29 cellular contexts compared by ENCODE assay signal in genomic region chr14:67748312-67748711, GRCh38. TPM values are rescaled to one million over a fixed set of nuclear protein-coding genes. Genes with fewer than 3 reads are reported as not detected.
"Had no signal": no experiment of that assay in that cellular context is flagged by ENCODE, and none has a peak within 500 bp of the region (broad histone marks: within the 10 kb centered on the region; RNA-seq: fewer than 3 reads in every experiment).

No MANE protein-coding gene starts in this region.

- FAIRE-seq: urothelium cell line had no signal

- DNase-seq: stimulated activated CD4-positive, alpha-beta T cell treated with anti-CD3 and anti-CD28 coated beads, Interleukin-2, amount 100 ng/mL, for 48 hours; stimulated activated CD4-positive, alpha-beta T cell treated with anti-CD3 and anti-CD28 coated beads, Interleukin-4, amount 100 ng/mL, for 1 hour; stimulated activated CD4-positive, alpha-beta T cell treated with anti-CD3 and anti-CD28 coated beads, Interleukin-4, amount 100 ng/mL, for 24 hours; stimulated activated CD4-positive, alpha-beta T cell treated with anti-CD3 and anti-CD28 coated beads, Interleukin-4, amount 100 ng/mL, for 4 hours; stimulated activated CD8-positive, alpha-beta memory T cell treated with anti-CD3 and anti-CD28 coated beads, Interleukin-4, amount 100 ng/mL, for 48 hours; stimulated activated naive B cell treated with anti-CD40 and anti-IgM and Interleukin-4, amounts not matched to agents 10 μg/mL and 1 μg/mL and 100 μg/mL, for 72 hours; stimulated activated naive CD4-positive, alpha-beta T cell; stimulated activated naive CD4-positive, alpha-beta T cell treated with Interleukin-2 at 50 U/mL for 16 hours; stimulated activated naive CD8-positive, alpha-beta T cell treated with anti-CD3 and anti-CD28 coated beads, Interleukin-15, amount 100 ng/mL, for 72 hours; stimulated activated naive CD8-positive, alpha-beta T cell treated with anti-CD3 and anti-CD28 coated beads, Interleukin-15, Interleukin-2, amounts not matched to agents 100 U/mL and 50 U/mL, for 24 hours; stomach; substantia nigra; testis; tibial artery; transverse colon; trophoblast cell; upper lobe of right lung; uterus had no signal

- H3K36me3 ChIP-seq: uterus had no signal

- H3K9me3 ChIP-seq: stomach, suprapubic skin, testis, thoracic aorta, tibial artery, tibial nerve, transverse colon, upper lobe of left lung, upper lobe of right lung, uterus, vagina had no signal

- H3K27ac ChIP-seq: stomach, suprapubic skin, testis, thoracic aorta, tibial artery, tibial nerve, transverse colon, upper lobe of left lung, upper lobe of right lung, uterus, vagina had no signal

- H3K27me3 Mint-ChIP-seq: stimulated activated memory B cell treated with anti-CD40 and anti-IgM and Interleukin-4, amounts not matched to agents 10 μg/mL and 1 μg/mL and 100 μg/mL, for 72 hours; stimulated activated naive B cell treated with anti-CD40 and anti-IgM and Interleukin-4, amounts not matched to agents 10 μg/mL and 1 μg/mL and 100 μg/mL, for 72 hours; stimulated activated naive CD8-positive, alpha-beta T cell treated with anti-CD3 and anti-CD28 coated beads, Interleukin-15, amount 100 ng/mL, for 72 hours; stimulated activated naive CD8-positive, alpha-beta T cell treated with anti-CD3 and anti-CD28 coated beads, Interleukin-15, Interleukin-2, amounts not matched to agents 100 ng/mL and 50 ng/mL, for 24 hours; type B pancreatic cell had no signal

- H3K4me3 Mint-ChIP-seq: stimulated activated effector memory CD8-positive, alpha-beta T cell treated with anti-CD3 and anti-CD28 coated beads, Interleukin-12 subunit alpha, Interleukin-12 subunit beta, amount 100 ng/mL, for 72 hours; stimulated activated memory B cell treated with anti-CD40 and anti-IgM and Interleukin-4, amounts not matched to agents 10 μg/mL and 1 μg/mL and 100 μg/mL, for 72 hours; stimulated activated naive B cell treated with anti-CD40 and anti-IgM and Interleukin-4, amounts not matched to agents 10 μg/mL and 1 μg/mL and 100 μg/mL, for 72 hours; stimulated activated naive CD8-positive, alpha-beta T cell treated with anti-CD3 and anti-CD28 coated beads, Interleukin-15, amount 100 ng/mL, for 72 hours; stimulated activated naive CD8-positive, alpha-beta T cell treated with anti-CD3 and anti-CD28 coated beads, Interleukin-15, Interleukin-2, amounts not matched to agents 100 ng/mL and 50 ng/mL, for 24 hours; type B pancreatic cell had no signal

- H3K27me3 ChIP-seq: stomach, suprapubic skin, testis, tibial artery, tibial nerve, transverse colon, upper lobe of left lung, upper lobe of right lung, uterus, vagina had no signal

- ATAC-seq: stimulated activated effector memory CD8-positive, alpha-beta T cell treated with anti-CD3 and anti-CD28 coated beads, Interleukin-12 subunit alpha, Interleukin-12 subunit beta, amount 100 ng/mL, for 72 hours; stimulated activated memory B cell treated with anti-CD40 and anti-IgM and Interleukin-4, amounts not matched to agents 10 μg/mL and 1 μg/mL and 100 μg/mL, for 72 hours; stimulated activated naive B cell treated with anti-CD40 and anti-IgM and Interleukin-4, amounts not matched to agents 10 μg/mL and 1 μg/mL and 100 μg/mL, for 72 hours; stimulated activated naive CD8-positive, alpha-beta T cell treated with anti-CD3 and anti-CD28 coated beads, Interleukin-15, amount 100 ng/mL, for 72 hours; stimulated activated naive CD8-positive, alpha-beta T cell treated with anti-CD3 and anti-CD28 coated beads, Interleukin-15, Interleukin-2, amounts not matched to agents 100 U/mL and 50 U/mL, for 24 hours; upper lobe of right lung had no signal

- H3K4me1 Mint-ChIP-seq: stimulated activated memory B cell treated with anti-CD40 and anti-IgM and Interleukin-4, amounts not matched to agents 10 μg/mL and 1 μg/mL and 100 μg/mL, for 72 hours had no signal

- H3K27ac Mint-ChIP-seq: stimulated activated effector memory CD8-positive, alpha-beta T cell treated with anti-CD3 and anti-CD28 coated beads, Interleukin-12 subunit alpha, Interleukin-12 subunit beta, amount 100 ng/mL, for 72 hours; stimulated activated memory B cell treated with anti-CD40 and anti-IgM and Interleukin-4, amounts not matched to agents 10 μg/mL and 1 μg/mL and 100 μg/mL, for 72 hours; stimulated activated naive B cell treated with anti-CD40 and anti-IgM and Interleukin-4, amounts not matched to agents 10 μg/mL and 1 μg/mL and 100 μg/mL, for 72 hours; stimulated activated naive CD8-positive, alpha-beta T cell treated with anti-CD3 and anti-CD28 coated beads, Interleukin-15, amount 100 ng/mL, for 72 hours; stimulated activated naive CD8-positive, alpha-beta T cell treated with anti-CD3 and anti-CD28 coated beads, Interleukin-15, Interleukin-2, amounts not matched to agents 100 ng/mL and 50 ng/mL, for 24 hours; type B pancreatic cell had no signal

- H3K9me3 Mint-ChIP-seq: stimulated activated effector memory CD8-positive, alpha-beta T cell treated with anti-CD3 and anti-CD28 coated beads, Interleukin-12 subunit alpha, Interleukin-12 subunit beta, amount 100 ng/mL, for 72 hours; stimulated activated naive CD8-positive, alpha-beta T cell treated with anti-CD3 and anti-CD28 coated beads, Interleukin-15, amount 100 ng/mL, for 72 hours; stimulated activated naive CD8-positive, alpha-beta T cell treated with anti-CD3 and anti-CD28 coated beads, Interleukin-15, Interleukin-2, amounts not matched to agents 100 ng/mL and 50 ng/mL, for 24 hours; type B pancreatic cell had no signal

- H3K4me3 ChIP-seq: stomach, suprapubic skin, testis, thoracic aorta, tibial artery, tibial nerve, transverse colon, upper lobe of left lung, upper lobe of right lung, uterus, vagina had no signal

- H3K4me1 ChIP-seq: suprapubic skin, testis, tibial artery, tibial nerve, transverse colon, upper lobe of left lung, upper lobe of right lung, uterus, vagina had no signal

RNA-seq across cellular contexts. Expression of gene RDH12, which starts 46.6 kb away (rescaled TPM):
- total RNA-seq: thoracic aorta, tibial nerve, urinary bladder, uterus had no signal
